Comparison of ENCODE assay signal across 1 cellular context in the genomic region with DNA sequence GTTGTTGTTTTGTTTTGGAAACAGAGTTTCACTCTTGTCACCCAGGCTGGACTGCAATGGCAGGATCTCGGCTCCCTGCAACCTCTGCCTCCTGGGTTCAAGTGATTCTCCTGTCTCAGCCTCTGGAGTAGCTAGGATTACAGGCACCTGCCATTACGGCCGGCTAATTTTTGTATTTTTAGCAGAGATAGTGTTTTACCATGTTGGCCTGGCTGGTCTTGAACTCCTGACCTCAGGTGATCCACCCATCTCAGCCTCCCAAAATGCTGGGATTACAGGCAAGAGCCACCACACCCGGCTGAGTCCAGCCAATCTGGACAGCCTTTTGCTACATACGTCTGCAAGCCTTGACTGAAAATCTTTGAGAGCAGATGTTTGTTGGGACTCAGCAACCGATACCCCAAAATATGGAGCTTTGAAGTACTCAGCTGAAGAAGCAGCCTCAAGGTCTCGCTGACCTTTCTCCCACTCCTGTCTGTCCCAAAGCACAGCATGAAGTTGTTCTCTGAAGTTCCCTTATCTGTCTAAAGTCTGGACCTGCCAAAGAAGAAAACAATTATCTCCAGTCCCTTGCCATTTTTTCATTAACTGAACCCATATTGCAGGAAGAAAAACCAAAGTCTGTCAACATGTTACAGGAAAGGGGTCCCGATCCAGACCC.
TF ChIP-seq lines count a peak whose summit lies in the region.

No MANE protein-coding gene starts in this region.

TF ChIP-seq in K562, 482 proteins besides CTCF, POLR2A, EP300 and RAD21 (continued from another document and continues in another):
- TF ChIP-seq ZNF407 (IDR thresholded peaks at IDR 0.05; ENCODE audit: low read depth) (no peak), STAT6 (CRISPR knock-in tag; IDR thresholded peaks at IDR 0.05) (0 out of 2 replicates have a peak, but pooled peaks have one; percentile 12), RNF219 (CRISPR knock-in tag; IDR thresholded peaks at IDR 0.05) (no peak), ZKSCAN8 (CRISPR knock-in tag; IDR thresholded peaks at IDR 0.05) (peak; percentile 43; the same call in 1 of the 2 replicates), SMAD4 (CRISPR knock-in tag; conservative IDR thresholded peaks at IDR 0.05) (peak; percentile 55; the same call in 1 of the 2 replicates), E2F1 (CRISPR knock-in tag; IDR thresholded peaks at IDR 0.05) (no peak), ZNF174 (CRISPR knock-in tag; IDR thresholded peaks at IDR 0.05) (no peak), ZNF165 (CRISPR knock-in tag; IDR thresholded peaks at IDR 0.05; ENCODE audit: borderline replicate concordance) (no peak), TBL1XR1 (IDR thresholded peaks at IDR 0.05; ENCODE audit: low read length in 2 of 2) (0 out of 4 replicates have a peak, but pooled peaks of 1 of the 2 experiments have one; percentile 31), L3MBTL2 (IDR thresholded peaks at IDR 0.05) (peak; percentile 36; the same call in 1 of the 2 replicates), ZZZ3 (IDR thresholded peaks at IDR 0.05) (no peak), ZNF133 (CRISPR knock-in tag; IDR thresholded peaks at IDR 0.05) (no peak), LCOR (CRISPR knock-in tag; IDR thresholded peaks at IDR 0.05) (0 out of 2 replicates have a peak, but pooled peaks have one; percentile 43), TRIM28 (IDR thresholded peaks at IDR 0.05) (no peak), ZNF589 (CRISPR knock-in tag; IDR thresholded peaks at IDR 0.05; ENCODE audit: low read depth) (no peak), RERE (CRISPR knock-in tag; IDR thresholded peaks at IDR 0.05; ENCODE audit: borderline replicate concordance) (no peak), TAF9B (IDR thresholded peaks at IDR 0.05; ENCODE audit: partially characterized antibody) (no peak), RFX5 (IDR thresholded peaks at IDR 0.05; ENCODE audit: low read depth, low read length) (no peak), PML (IDR thresholded peaks at IDR 0.05; ENCODE audit: low read length) (no peak), JUND (IDR thresholded peaks at IDR 0.05; ENCODE audit: borderline replicate concordance, low read depth, low read length) (no peak), JUND (tag; IDR thresholded peaks at IDR 0.05; ENCODE audit: borderline replicate concordance, low read depth, low read length) (0 out of 3 replicates have a peak, but pooled peaks have one; percentile 8), PHB (CRISPR knock-in tag; IDR thresholded peaks at IDR 0.05) (no peak), ZNF444 (CRISPR knock-in tag; IDR thresholded peaks at IDR 0.05) (no peak), CXXC5 (CRISPR knock-in tag; IDR thresholded peaks at IDR 0.05) (peak; percentile 25), CHD1 (IDR thresholded peaks at IDR 0.05; ENCODE audit: low read length) (no peak), NR2C2 (CRISPR knock-in tag; IDR thresholded peaks at IDR 0.05) (no peak), NR2C2 (tag; IDR thresholded peaks at IDR 0.05) (0 out of 2 replicates have a peak, but pooled peaks have one; percentile 45), TCF7L2 (IDR thresholded peaks at IDR 0.05; ENCODE audit: low read depth, low read length) (no peak), E2F5 (CRISPR knock-in tag; IDR thresholded peaks at IDR 0.05) (no peak), KLF10 (CRISPR knock-in tag; IDR thresholded peaks at IDR 0.05) (no peak), ZNF583 (CRISPR knock-in tag; IDR thresholded peaks at IDR 0.05) (peak; percentile 24; the same call in 1 of the 2 replicates)
- TF ChIP-seq, protein P1, sequence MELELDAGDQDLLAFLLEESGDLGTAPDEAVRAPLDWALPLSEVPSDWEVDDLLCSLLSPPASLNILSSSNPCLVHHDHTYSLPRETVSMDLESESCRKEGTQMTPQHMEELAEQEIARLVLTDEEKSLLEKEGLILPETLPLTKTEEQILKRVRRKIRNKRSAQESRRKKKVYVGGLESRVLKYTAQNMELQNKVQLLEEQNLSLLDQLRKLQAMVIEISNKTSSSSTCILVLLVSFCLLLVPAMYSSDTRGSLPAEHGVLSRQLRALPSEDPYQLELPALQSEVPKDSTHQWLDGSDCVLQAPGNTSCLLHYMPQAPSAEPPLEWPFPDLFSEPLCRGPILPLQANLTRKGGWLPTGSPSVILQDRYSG (tag; conservative IDR thresholded peaks at IDR 0.05; ENCODE audit: low read depth): no peak; the same call in 1 of the 2 replicates
- TF ChIP-seq, protein P2, sequence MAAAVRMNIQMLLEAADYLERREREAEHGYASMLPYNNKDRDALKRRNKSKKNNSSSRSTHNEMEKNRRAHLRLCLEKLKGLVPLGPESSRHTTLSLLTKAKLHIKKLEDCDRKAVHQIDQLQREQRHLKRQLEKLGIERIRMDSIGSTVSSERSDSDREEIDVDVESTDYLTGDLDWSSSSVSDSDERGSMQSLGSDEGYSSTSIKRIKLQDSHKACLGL (CRISPR knock-in tag; IDR thresholded peaks at IDR 0.05; ENCODE audit: borderline replicate concordance, poor library complexity, severe bottlenecking): no peak
